25 cellular contexts compared by ENCODE assay signal in genomic region chr6:109027964-109028363, GRCh38.
A peak's percentile ranks its signal among the peaks of the same experiment; 100 is the strongest.
DNase-seq lines count a peak whose midpoint lies in the region; ATAC-seq, FAIRE-seq and TF ChIP-seq lines count a peak whose summit lies in the region.
"Had no signal": no experiment of that assay in that cellular context is flagged by ENCODE, and none has a peak within 500 bp of the region (broad histone marks: within the 10 kb centered on the region; RNA-seq: fewer than 3 reads in every experiment).

No MANE protein-coding gene starts in this region.

- H3K4me3 ChIP-seq in HEK293 (ENCODE audit: low read depth, low read length) (no peak overlapping the region), psoas muscle (no peak overlapping the region)
- H3K4me3 ChIP-seq: A549; BLaER1 treated with 17β-estradiol and CSF1 and Interleukin-3, amounts not matched to agents 10 nM and 100 nM; GM23248 had no signal

- FAIRE-seq in endometrium (lab: Jason Lieb, UNC), result peak; percentile 54
- FAIRE-seq: A549, D721Med, GM12891, GM18507, H1 had no signal

- POLR2A ChIA-PET in HEK293 (lab: Yijun Ruan, JAX), result no interaction called here

- no peaks in the 10 kb centered on the region for H3K9me3 ChIP-seq in HEK293 (ENCODE audit: control insufficient read depth, insufficient read depth, low read depth, low read length)
- H3K9me3 ChIP-seq in psoas muscle, result no peaks in the 10 kb centered on the region
- H3K9me3 ChIP-seq: A549, BE2C had no signal

- CTCF ChIA-PET in HEK293 (lab: Yijun Ruan, JAX), result interaction anchor here (0.6 to 0.7 kb wide), 2 partner anchors 24 to 1554 kb away, joined by 3 to 7 read pairs; no protein-coding TSS in a partner anchor

- no peak for DNase-seq in psoas muscle
- no peak for DNase-seq in NCI-H2196 treated with DMSO at 0.1 percent for 48 hours (lab: John Stamatoyannopoulos, UW; ENCODE audit: unreplicated experiment)
- DNase-seq in NCI-H774 (lab: John Stamatoyannopoulos, UW), result no peak
- no peak for DNase-seq in head of caudate nucleus
- DNase-seq: 8988T; ACHN; AML-193; BE2C; CD4-positive, alpha-beta T cell; CD8-positive, alpha-beta memory T cell; DMS 273 treated with DMSO at 0.1 percent for 48 hours; DMS79; EL; GF-D8; GM23248; H7; HCEC 1CT had no signal

- TF ChIP-seq CTCF in HEK293 (tag by site-specific recombination; IDR thresholded peaks at IDR 0.05) (no peak), psoas muscle (IDR thresholded peaks at IDR 0.05) (no peak)

- ATAC-seq in psoas muscle, result no peak
- ATAC-seq: A549 had no signal

- no peaks in the 10 kb centered on the region for H3K36me3 ChIP-seq in HEK293 (ENCODE audit: control insufficient read depth in 2 of 2, insufficient read depth in 1 of 2, low read length in 2 of 2)
- H3K36me3 ChIP-seq in psoas muscle (ENCODE audit: insufficient read depth in 1 of 2, low read depth in 1 of 2), result no peaks in the 10 kb centered on the region
- H3K36me3 ChIP-seq: BE2C; BLaER1 treated with 17β-estradiol and CSF1 and Interleukin-3, amounts not matched to agents 10 nM and 100 nM had no signal

- H3K4me1 ChIP-seq in HEK293 (ENCODE audit: control insufficient read depth, insufficient read depth, low read length) (peaks cover 13% of the 10 kb centered on the region; the same call in 1 of the 2 replicates), psoas muscle (peaks cover 49% of the 10 kb centered on the region)
- H3K4me1 ChIP-seq: A549 had no signal

- intact Hi-C loops in psoas muscle (cut with DNase I) (no loop called here), head of caudate nucleus (cut with DNase I) (no loop called here)

- H3K27ac ChIP-seq in HEK293 (ENCODE audit: extremely low read depth, low read depth, low read length) (no peak overlapping the region), psoas muscle (peak overlapping the region; percentile 68)
- H3K27ac ChIP-seq: A549; BLaER1 treated with 17β-estradiol and CSF1 and Interleukin-3, amounts not matched to agents 10 nM and 100 nM; GM23248 had no signal

- H3K27me3 ChIP-seq in psoas muscle (ENCODE audit: insufficient read depth in 3 of 3, low read length in 2 of 3), result no peaks in the 10 kb centered on the region
- H3K27me3 ChIP-seq: BE2C; BLaER1 treated with 17β-estradiol and CSF1 and Interleukin-3, amounts not matched to agents 10 nM and 100 nM had no signal

TF ChIP-seq in HEK293, 187 proteins besides CTCF, POLR2A, EP300 and RAD21 (continues in another document):
- no peak for TF ChIP-seq ZNF394 (tag by site-specific recombination; IDR thresholded peaks at IDR 0.05; ENCODE audit: borderline replicate concordance)
- TF ChIP-seq REST (tag by site-specific recombination; IDR thresholded peaks at IDR 0.05), result no peak
- TF ChIP-seq PRDM6 (tag by site-specific recombination; IDR thresholded peaks at IDR 0.05), result peak; percentile 60; the same call in 1 of the 2 replicates
- TF ChIP-seq SP3 (tag by site-specific recombination; IDR thresholded peaks at IDR 0.05), result no peak
- no peak for TF ChIP-seq ZNF157 (tag by site-specific recombination; IDR thresholded peaks at IDR 0.05)
- no peak for TF ChIP-seq ZSCAN4 (tag by site-specific recombination; IDR thresholded peaks at IDR 0.05)
- no peak for TF ChIP-seq ZNF473 (tag by site-specific recombination; IDR thresholded peaks at IDR 0.05)
- TF ChIP-seq HOXA7 (CRISPR knock-in tag; IDR thresholded peaks at IDR 0.05; ENCODE audit: borderline replicate concordance), result no peak
- TF ChIP-seq ZNF133 (tag by site-specific recombination; IDR thresholded peaks at IDR 0.05), result no peak
- TF ChIP-seq ZXDB (tag by site-specific recombination; IDR thresholded peaks at IDR 0.05), result no peak
- TF ChIP-seq PRDM2 (tag by site-specific recombination; IDR thresholded peaks at IDR 0.05; ENCODE audit: borderline replicate concordance), result no peak
- TF ChIP-seq ZNF629 (tag by site-specific recombination; IDR thresholded peaks at IDR 0.05), result no peak
